6 cellular contexts compared by ENCODE assay signal in genomic region chr3:75609598-75609997, GRCh38. TPM values are rescaled to one million over a fixed set of nuclear protein-coding genes. Genes with fewer than 3 reads are reported as not detected.
"Had no signal": no experiment of that assay in that cellular context is flagged by ENCODE, and none has a peak within 500 bp of the region (broad histone marks: within the 10 kb centered on the region; RNA-seq: fewer than 3 reads in every experiment).

No MANE protein-coding gene starts in this region.

RNA-seq across cellular contexts. Expression of gene FRG2C, which starts 54.5 kb away (rescaled TPM):
- total RNA-seq: GM23248, H4, H9, HT-29, IMR-90, K562 had no signal
- polyA plus RNA-seq: GM23248, IMR-90 had no signal
